Comparison of ENCODE assay signal across 16 cellular contexts in genomic region chr3:127612966-127613365, GRCh38. TPM values are rescaled to one million over a fixed set of nuclear protein-coding genes. Genes with fewer than 3 reads are reported as not detected.
DNase-seq lines count a peak whose midpoint lies in the region; ATAC-seq and TF ChIP-seq lines count a peak whose summit lies in the region.
"Had no signal": no experiment of that assay in that cellular context is flagged by ENCODE, and none has a peak within 500 bp of the region (broad histone marks: within the 10 kb centered on the region; RNA-seq: fewer than 3 reads in every experiment).

No MANE protein-coding gene starts in this region.

- H3K4me3 ChIP-seq in BLaER1 (no peak overlapping the region), Loucy (ENCODE audit: low read length, poor library complexity, severe bottlenecking) (no peak overlapping the region), astrocyte of the spinal cord (ENCODE audit: low read depth, low read length) (no peak overlapping the region), left lung (no peak overlapping the region)

- peaks cover 81% of the 10 kb centered on the region for H4K20me1 ChIP-seq in BLaER1
- H4K20me1 ChIP-seq in Loucy (ENCODE audit: insufficient read depth, low read length, poor library complexity, severe bottlenecking): peaks cover 76% of the 10 kb centered on the region

- H3K36me3 ChIP-seq in BLaER1 (peaks cover 99% of the 10 kb centered on the region), Loucy (ENCODE audit: insufficient read depth, low read length) (peaks cover 95% of the 10 kb centered on the region; the same call in 1 of the 2 replicates), left lung (peaks cover 0 to 65% of the 10 kb centered on the region in 2 donors)

- H3K27ac ChIP-seq in BLaER1 (0 out of 2 replicates have a peak overlapping the region, but pooled peaks have one; percentile 1), left lung (no peak overlapping the region)

- TF ChIP-seq CTCF in Loucy (conservative IDR thresholded peaks at IDR 0.05; ENCODE audit: low read length): no peak
- no peak for TF ChIP-seq CTCF in astrocyte of the spinal cord (IDR thresholded peaks at IDR 0.05; ENCODE audit: low read depth, low read length)
- no peak for TF ChIP-seq CTCF in left lung (IDR thresholded peaks at IDR 0.05)

- H3K9ac ChIP-seq in BLaER1 (no peak overlapping the region; the same call in 1 of the 2 replicates), Loucy (ENCODE audit: low read depth, low read length, poor library complexity, severe bottlenecking) (no peak overlapping the region)

- H3K4me2 ChIP-seq in BLaER1: no peak overlapping the region
- peak overlapping the region; percentile 30 for H3K4me2 ChIP-seq in Loucy (ENCODE audit: low read depth, low read length, poor library complexity, severe bottlenecking)

- no peaks in the 10 kb centered on the region for H3F3A ChIP-seq in Loucy (ENCODE audit: low read depth)

- in situ Hi-C loops in astrocyte of the spinal cord (cut with HindIII; ENCODE audit: low sequenced_read_pairs): no loop called here

- peaks cover 76% of the 10 kb centered on the region for H3K79me2 ChIP-seq in Loucy (ENCODE audit: insufficient read depth, low read length)

- DNase-seq in astrocyte of the spinal cord (ENCODE audit: low read depth, low spot score): peak; percentile 52
- DNase-seq in left lung: no peak
- no peak for DNase-seq in NK-92 treated with Interleukin-12 subunit alpha and Interleukin-12 subunit beta, amount 100 ng/mL, for 24 hours (lab: John Stamatoyannopoulos, UW)
- DNase-seq in stimulated activated CD4-positive, alpha-beta T cell treated with anti-CD3 and anti-CD28 coated beads, Interleukin-12 subunit alpha, Interleukin-12 subunit beta, amount 100 ng/mL, for 4 hours: no peak
- DNase-seq in GOT3 (lab: John Stamatoyannopoulos, UW): no peak
- DNase-seq: activated CD4-positive, alpha-beta T cell treated with anti-CD3 and anti-CD28 coated beads for 48 hours; activated CD8-positive, alpha-beta memory T cell treated with anti-CD3 and anti-CD28 coated beads, Interleukin-2, amount 50 U/mL, for 48 hours; activated naive CD4-positive, alpha-beta T cell; mesendoderm; NCI-H1930; NCI-H774; nephron progenitor cell; stimulated activated naive CD4-positive, alpha-beta T cell treated with Interleukin-2 at 50 U/mL for 16 hours had no signal

- no peaks in the 10 kb centered on the region for H3K9me3 ChIP-seq in BLaER1
- no peaks in the 10 kb centered on the region for H3K9me3 ChIP-seq in Loucy (ENCODE audit: insufficient read depth, low read depth, low read length)
- H3K9me3 ChIP-seq in left lung: no peaks in the 10 kb centered on the region

- H2AFZ ChIP-seq in Loucy (ENCODE audit: low read length): no peak overlapping the region

- H3K27me3 ChIP-seq in BLaER1: no peaks in the 10 kb centered on the region
- H3K27me3 ChIP-seq in Loucy (ENCODE audit: insufficient read depth, low read length, poor library complexity, severe bottlenecking): no peaks in the 10 kb centered on the region
- H3K27me3 ChIP-seq in left lung: no peaks in the 10 kb centered on the region

- intact Hi-C loops in left lung (cut with DNase I): no loop called here

- H3K4me1 ChIP-seq in BLaER1 (peaks cover 62% of the 10 kb centered on the region), Loucy (ENCODE audit: insufficient read depth, low read length, poor library complexity, severe bottlenecking) (peaks cover 27% of the 10 kb centered on the region), left lung (peaks cover 0 to 7% of the 10 kb centered on the region in 2 donors)

- peak; percentile 82 for ATAC-seq in left lung
- ATAC-seq in GM21528 (IDR thresholded peaks at IDR 0.05; ENCODE audit: low FRiP score, unreplicated experiment): no peak

- no peaks in the 10 kb centered on the region for H3K9me2 ChIP-seq in Loucy (replicated peaks; ENCODE audit: low read depth, low read length)

RNA-seq across cellular contexts. Expression of gene MCM2, which starts 14.8 kb away (rescaled TPM):
- 10 to 100 TPM; 17.0 to 37.8 TPM for total RNA-seq in left lung

RNA-seq across cellular contexts. Expression of gene PODXL2, which starts 16.0 kb away (rescaled TPM):
- 10 to 100 TPM in 1 of 2 donors, 1 to 10 TPM in 1; 2.9 to 12.3 TPM for total RNA-seq in left lung

RNA-seq across cellular contexts. Expression of gene TPRA1, which starts 22.4 kb away (rescaled TPM):
- 10 to 100 TPM; 40.3 to 40.5 TPM for total RNA-seq in left lung

RNA-seq across cellular contexts. Expression of gene ABTB1, which starts 59.8 kb away (rescaled TPM):
- total RNA-seq in left lung: 10 to 100 TPM; 31.6 to 56.1 TPM
